ENCODE assay signal across 11 cellular contexts in the genomic region with DNA sequence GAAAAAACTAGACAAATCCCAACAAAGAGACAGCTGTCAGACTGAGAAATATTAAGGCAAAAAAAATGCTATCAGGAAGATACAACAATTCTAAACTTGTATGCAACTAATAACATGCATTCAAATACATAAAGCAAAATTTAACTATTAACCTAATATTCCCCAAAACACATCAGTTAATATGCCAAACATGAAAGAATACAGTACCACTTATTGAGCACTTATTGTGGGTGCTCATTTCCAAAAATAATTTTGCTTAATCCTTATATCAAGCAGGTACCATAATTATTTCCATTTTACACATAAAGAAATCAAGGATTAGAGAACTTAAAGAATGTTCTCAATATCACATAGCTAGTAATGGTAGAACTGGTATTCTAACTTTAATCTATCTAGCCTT.
"Had no signal": no experiment of that assay in that cellular context is flagged by ENCODE, and none has a peak within 500 bp of the region (broad histone marks: within the 10 kb centered on the region; RNA-seq: fewer than 3 reads in every experiment).

No MANE protein-coding gene starts in this region.

- H3K4me2 ChIP-seq: GM23338 had no signal

- FAIRE-seq: H1, H54 had no signal

- H3K27ac Mint-ChIP-seq: GM23338, H9, HFFc6 had no signal

- ATAC-seq: GM23338, HCT116 had no signal

- H3K9ac ChIP-seq: GM23248 had no signal

- DNase-seq: GM23248, GOT3, H7, H9, HCEC 1CT, HFFc6 had no signal

- H2AFZ ChIP-seq: GM23248, GM23338 had no signal

- H3K27ac ChIP-seq: GM23248 had no signal

- H3K36me3 ChIP-seq: HAP-1 had no signal

- H3K4me1 ChIP-seq: HAP-1 had no signal

- H3K4me3 ChIP-seq: GM23248, GM23338, HAP-1 had no signal

- H3K9me3 ChIP-seq: HAP-1 had no signal

- H3K4me3 Mint-ChIP-seq: GM23338, H9, HFFc6 had no signal

- H3K4me1 Mint-ChIP-seq: GM23338, H9 had no signal
